16 cellular contexts compared by ENCODE assay signal in genomic region chr2:231676243-231676642, GRCh38. TPM values are rescaled to one million over a fixed set of nuclear protein-coding genes. Genes with fewer than 3 reads are reported as not detected.
DNase-seq lines count a peak whose midpoint lies in the region; TF ChIP-seq lines count a peak whose summit lies in the region.
"Had no signal": no experiment of that assay in that cellular context is flagged by ENCODE, and none has a peak within 500 bp of the region (broad histone marks: within the 10 kb centered on the region; RNA-seq: fewer than 3 reads in every experiment).

No MANE protein-coding gene starts in this region.

- H3K36me3 Mint-ChIP-seq in activated naive CD8-positive, alpha-beta T cell = no peaks in the 10 kb centered on the region
- H3K36me3 Mint-ChIP-seq in activated naive CD8-positive, alpha-beta T cell treated with anti-CD3 and anti-CD28 coated beads for 36 hours = no peaks in the 10 kb centered on the region
- no peaks in the 10 kb centered on the region for H3K36me3 Mint-ChIP-seq in brain

- H3K27me3 Mint-ChIP-seq in activated naive CD8-positive, alpha-beta T cell = no peaks in the 10 kb centered on the region
- peaks cover 12% of the 10 kb centered on the region for H3K27me3 Mint-ChIP-seq in activated naive CD8-positive, alpha-beta T cell treated with anti-CD3 and anti-CD28 coated beads for 36 hours
- H3K27me3 Mint-ChIP-seq in brain = peaks cover 4% of the 10 kb centered on the region

- no peak for TF ChIP-seq CTCF in brain (conservative IDR thresholded peaks at IDR 0.05)

- H3K4me1 Mint-ChIP-seq in activated naive CD8-positive, alpha-beta T cell (ENCODE audit: low read depth) = peaks cover 10% of the 10 kb centered on the region
- peaks cover 12% of the 10 kb centered on the region for H3K4me1 Mint-ChIP-seq in activated naive CD8-positive, alpha-beta T cell treated with anti-CD3 and anti-CD28 coated beads for 36 hours
- peaks cover 39% of the 10 kb centered on the region for H3K4me1 Mint-ChIP-seq in brain

- DNase-seq in activated naive CD8-positive, alpha-beta T cell treated with anti-CD3 and anti-CD28 coated beads for 36 hours = no peak
- DNase-seq in NCI-H1694 (lab: John Stamatoyannopoulos, UW) (peak; percentile 78), superior temporal gyrus (ENCODE audit: extremely low spot score) (peak; percentile 9), OCI-M2 (lab: John Stamatoyannopoulos, UW; ENCODE audit: unreplicated experiment) (no peak), CD1c-positive myeloid dendritic cell (ENCODE audit: extremely low spot score) (no peak)
- DNase-seq in activated CD4-positive, alpha-beta T cell treated with anti-CD3 and anti-CD28 coated beads for 1 hour = no peak
- DNase-seq: activated CD4-positive, alpha-beta T cell treated with anti-CD3 and anti-CD28 coated beads, Interleukin-2, amount 50 U/mL, for 4 hours; activated naive CD4-positive, alpha-beta T cell treated with anti-CD3 and anti-CD28 coated beads for 36 hours; HFFc6; MG63; NCI-H187 treated with DMSO at 0.1 percent for 48 hours; pancreas; sigmoid colon; stomach had no signal

- no peaks in the 10 kb centered on the region for H3K9me3 Mint-ChIP-seq in activated naive CD8-positive, alpha-beta T cell (ENCODE audit: low read depth)
- no peaks in the 10 kb centered on the region for H3K9me3 Mint-ChIP-seq in activated naive CD8-positive, alpha-beta T cell treated with anti-CD3 and anti-CD28 coated beads for 36 hours
- H3K9me3 Mint-ChIP-seq in brain = peaks cover 0 to 2% (median 0%) of the 10 kb centered on the region in 5 experiments
- H3K9me3 Mint-ChIP-seq: activated naive CD4-positive, alpha-beta T cell treated with anti-CD3 and anti-CD28 coated beads for 36 hours; HFFc6 had no signal

- H3K4me3 Mint-ChIP-seq in activated naive CD8-positive, alpha-beta T cell = no peak overlapping the region
- no peak overlapping the region for H3K4me3 Mint-ChIP-seq in activated naive CD8-positive, alpha-beta T cell treated with anti-CD3 and anti-CD28 coated beads for 36 hours
- H3K4me3 Mint-ChIP-seq in brain = peak overlapping the region in 1 of 5 experiments; percentile 49
- H3K4me3 Mint-ChIP-seq: activated naive CD4-positive, alpha-beta T cell treated with anti-CD3 and anti-CD28 coated beads for 36 hours; HFFc6 had no signal

- H3K27ac Mint-ChIP-seq in activated naive CD8-positive, alpha-beta T cell = peak overlapping the region; percentile 54
- H3K27ac Mint-ChIP-seq in activated naive CD8-positive, alpha-beta T cell treated with anti-CD3 and anti-CD28 coated beads for 36 hours = no peak overlapping the region
- peak overlapping the region in 3 of 5 experiments; percentile 12 to 61 (median 15) for H3K27ac Mint-ChIP-seq in brain
- H3K27ac Mint-ChIP-seq: activated naive CD4-positive, alpha-beta T cell treated with anti-CD3 and anti-CD28 coated beads for 36 hours; HFFc6 had no signal

RNA-seq across cellular contexts. Expression of gene PTMA, which starts 32.1 kb away (rescaled TPM):
- 1,000 to 10,000 TPM; 2,595 to 2,627 TPM for total RNA-seq in activated naive CD8-positive, alpha-beta T cell treated with anti-CD3 and anti-CD28 coated beads for 36 hours
- polyA plus RNA-seq in brain (ENCODE audit: insufficient read depth, low read depth, low replicate concordance) = 2,636 TPM

Comparison
In these comparisons a context has a peak if more than half of its experiments do, and no peak if none do; other contexts are left out.
1. DNase-seq: peak in NCI-H1694 (single experiment) and superior temporal gyrus (single experiment); none in activated naive CD8-positive, alpha-beta T cell treated with anti-CD3 and anti-CD28 coated beads for 36 hours (single experiment), OCI-M2 (single experiment), CD1c-positive myeloid dendritic cell (single experiment) and activated CD4-positive, alpha-beta T cell treated with anti-CD3 and anti-CD28 coated beads for 1 hour (single experiment).